20 cellular contexts compared by ENCODE assay signal in genomic region chr3:99699841-99700240, GRCh38.
DNase-seq lines count a peak whose midpoint lies in the region; ATAC-seq and TF ChIP-seq lines count a peak whose summit lies in the region.
"Had no signal": no experiment of that assay in that cellular context is flagged by ENCODE, and none has a peak within 500 bp of the region (broad histone marks: within the 10 kb centered on the region; RNA-seq: fewer than 3 reads in every experiment).

No MANE protein-coding gene starts in this region.

- no peak overlapping the region for H3K4me3 ChIP-seq in breast epithelium
- H3K4me3 ChIP-seq in astrocyte of the spinal cord (ENCODE audit: low read depth, low read length): no peak overlapping the region
- no peak overlapping the region for H3K4me3 ChIP-seq in tibial nerve
- H3K4me3 ChIP-seq: lung had no signal

- H3K27ac ChIP-seq in breast epithelium: no peak overlapping the region
- H3K27ac ChIP-seq in tibial nerve: peak overlapping the region in 3 of 4 donors; percentile 5 to 53 (median 29)
- H3K27ac ChIP-seq in CD4-positive, alpha-beta T cell (ENCODE audit: low read depth, low read length): no peak overlapping the region
- H3K27ac ChIP-seq: 22Rv1 had no signal

- no peak overlapping the region for H3K4me3 Mint-ChIP-seq in MCF 10A (ENCODE audit: unreplicated experiment)
- H3K4me3 Mint-ChIP-seq in CD4-positive, alpha-beta T cell: no peak overlapping the region
- H3K4me3 Mint-ChIP-seq: stimulated activated naive CD8-positive, alpha-beta T cell treated with anti-CD3 and anti-CD28 coated beads, Interleukin-15, amount 100 ng/mL, for 72 hours had no signal

- no peak for TF ChIP-seq CTCF in MCF 10A (IDR thresholded peaks at IDR 0.05; ENCODE audit: unreplicated experiment)
- TF ChIP-seq CTCF in breast epithelium (IDR thresholded peaks at IDR 0.05): no peak
- no peak for TF ChIP-seq CTCF in astrocyte of the spinal cord (IDR thresholded peaks at IDR 0.05; ENCODE audit: low read depth, low read length)
- TF ChIP-seq CTCF in tibial nerve (IDR thresholded peaks at IDR 0.05): no peak
- TF ChIP-seq CTCF in CD4-positive, alpha-beta T cell (IDR thresholded peaks at IDR 0.05): no peak

- H3K4me1 ChIP-seq in breast epithelium: no peaks in the 10 kb centered on the region
- H3K4me1 ChIP-seq in tibial nerve: peaks cover 0 to 32% (median 4%) of the 10 kb centered on the region in 4 donors
- H3K4me1 ChIP-seq: Caco-2 had no signal

- in situ Hi-C loops in astrocyte of the spinal cord (cut with HindIII; ENCODE audit: low sequenced_read_pairs): no loop called here

- H3K9me3 ChIP-seq in breast epithelium (no peaks in the 10 kb centered on the region), tibial nerve (no peaks in the 10 kb centered on the region)
- H3K9me3 ChIP-seq in CD4-positive, alpha-beta T cell (ENCODE audit: control insufficient read depth, low read length): no peaks in the 10 kb centered on the region
- H3K9me3 ChIP-seq: Caco-2 had no signal

- TF ChIP-seq POLR2A in breast epithelium (IDR thresholded peaks at IDR 0.05) (no peak), tibial nerve (IDR thresholded peaks at IDR 0.05) (no peak)

- no TSS peak for BruUV-seq in MCF 10A (replicated peaks; lab: Mats Ljungman, UMichigan)

- H3K4me1 Mint-ChIP-seq in MCF 10A (ENCODE audit: insufficient read depth, unreplicated experiment): peaks cover 34% of the 10 kb centered on the region
- no peaks in the 10 kb centered on the region for H3K4me1 Mint-ChIP-seq in CD4-positive, alpha-beta T cell (ENCODE audit: low read depth)
- H3K4me1 Mint-ChIP-seq: stimulated activated naive CD8-positive, alpha-beta T cell treated with anti-CD3 and anti-CD28 coated beads, Interleukin-15, amount 100 ng/mL, for 72 hours had no signal

- peaks cover 51% of the 10 kb centered on the region for H3K36me3 Mint-ChIP-seq in MCF 10A (ENCODE audit: insufficient read depth, unreplicated experiment)
- no peaks in the 10 kb centered on the region for H3K36me3 Mint-ChIP-seq in CD4-positive, alpha-beta T cell (ENCODE audit: low read depth)

- POLR2A ChIA-PET in MCF 10A (lab: Yijun Ruan, JAX): no interaction called here
- POLR2A ChIA-PET in CD4-positive, alpha-beta T cell (lab: Charles Lee): no interaction called here

- H3K27ac Mint-ChIP-seq in MCF 10A (ENCODE audit: low read depth, unreplicated experiment): peak overlapping the region; percentile 4
- H3K27ac Mint-ChIP-seq in CD4-positive, alpha-beta T cell: no peak overlapping the region
- H3K27ac Mint-ChIP-seq: stimulated activated naive CD8-positive, alpha-beta T cell treated with anti-CD3 and anti-CD28 coated beads, Interleukin-15, amount 100 ng/mL, for 72 hours had no signal

- ATAC-seq in left ventricle myocardium superior (peak; percentile 70), GM19467 (IDR thresholded peaks at IDR 0.05; ENCODE audit: unreplicated experiment) (no peak)
- no peak for ATAC-seq in CD4-positive, alpha-beta T cell (ENCODE audit: poor library complexity)
- ATAC-seq: HCT116; stimulated activated naive CD8-positive, alpha-beta T cell treated with anti-CD3 and anti-CD28 coated beads, Interleukin-15, amount 100 ng/mL, for 72 hours had no signal

- no peak for TF ChIP-seq EP300 in tibial nerve (IDR thresholded peaks at IDR 0.05)

- H3K27me3 ChIP-seq in breast epithelium (no peaks in the 10 kb centered on the region), tibial nerve (no peaks in the 10 kb centered on the region)
- H3K27me3 ChIP-seq in CD4-positive, alpha-beta T cell (ENCODE audit: control insufficient read depth, insufficient read depth, low read length): no peaks in the 10 kb centered on the region

- WGBS in tibial nerve, 2 donors: 75 to 82% methylated on average over 9 of the region's 9 CpGs

- H3K36me3 ChIP-seq in breast epithelium (no peaks in the 10 kb centered on the region), tibial nerve (no peaks in the 10 kb centered on the region)

- peak; percentile 52 for DNase-seq in MCF 10A (ENCODE audit: unreplicated experiment)
- DNase-seq in breast epithelium (ENCODE audit: low spot score in 2 of 2): no peak
- peak; percentile 77 for DNase-seq in astrocyte of the spinal cord (ENCODE audit: low read depth, low spot score)
- DNase-seq in left ventricle myocardium superior: no peak
- no peak for DNase-seq in tibial nerve (ENCODE audit: low spot score in 2 of 2)
- DNase-seq in CD4-positive, alpha-beta T cell: no peak
- DNase-seq in DMS153 (lab: John Stamatoyannopoulos, UW): no peak
- DNase-seq: activated CD8-positive, alpha-beta memory T cell treated with anti-CD3 and anti-CD28 coated beads for 24 hours; activated gamma-delta T cell; Caco-2; caudate nucleus; KG1; NCI-H1436 treated with DMSO at 0.1 percent for 48 hours; NCI-H82; stimulated activated naive CD8-positive, alpha-beta T cell treated with anti-CD3 and anti-CD28 coated beads, Interleukin-15, amount 100 ng/mL, for 72 hours; T-helper 9 cell had no signal

- no peaks in the 10 kb centered on the region for H3K27me3 Mint-ChIP-seq in MCF 10A (ENCODE audit: insufficient read depth, unreplicated experiment)
- H3K27me3 Mint-ChIP-seq in CD4-positive, alpha-beta T cell: peaks cover 11% of the 10 kb centered on the region
- H3K27me3 Mint-ChIP-seq: stimulated activated naive CD8-positive, alpha-beta T cell treated with anti-CD3 and anti-CD28 coated beads, Interleukin-15, amount 100 ng/mL, for 72 hours had no signal

- intact Hi-C loops in MCF 10A (cut with micrococcal nuclease) (no loop called here), breast epithelium (cut with DNase I; ENCODE audit: low total_unique reads) (no loop called here), left ventricle myocardium superior (cut with micrococcal nuclease) (loop anchor here (10.0 kb wide), 1 partner anchor 885 kb away; no protein-coding TSS in a partner anchor)
- intact Hi-C loops in CD4-positive, alpha-beta T cell (cut with DNase I, micrococcal nuclease): no loop called here

- no peaks in the 10 kb centered on the region for H3K9me3 Mint-ChIP-seq in MCF 10A (ENCODE audit: unreplicated experiment)
- no peaks in the 10 kb centered on the region for H3K9me3 Mint-ChIP-seq in CD4-positive, alpha-beta T cell
- H3K9me3 Mint-ChIP-seq: stimulated activated naive CD8-positive, alpha-beta T cell treated with anti-CD3 and anti-CD28 coated beads, Interleukin-15, amount 100 ng/mL, for 72 hours had no signal

- CTCF ChIA-PET in MCF 10A (lab: Yijun Ruan, JAX): interaction anchor here (0.6 to 4.3 kb wide), 4 partner anchors 12 to 678 kb away, joined by 3 to 17 read pairs (median 5); no protein-coding TSS in a partner anchor
- CTCF ChIA-PET in CD4-positive, alpha-beta T cell (lab: Charles Lee): no interaction called here

Comparison
In these comparisons a context has a peak if more than half of its experiments do, and no peak if none do; other contexts are left out.
1. DNase-seq: peak in MCF 10A (single experiment) and astrocyte of the spinal cord (single experiment); none in breast epithelium (0 of 2), left ventricle myocardium superior (single experiment), tibial nerve (0 of 2), CD4-positive, alpha-beta T cell (0 of 10) and DMS153 (single experiment).
2. H3K27ac ChIP-seq: peak in tibial nerve (3 of 4); none in breast epithelium (0 of 2) and CD4-positive, alpha-beta T cell (single experiment).